In genomic region chr19:2783781-2784145, GRCh38 we compare ENCODE assay signal across 8 cellular contexts. TPM values are rescaled to one million over a fixed set of nuclear protein-coding genes. Genes with fewer than 3 reads are reported as not detected.
DNase-seq lines count a peak whose midpoint lies in the region; ATAC-seq and TF ChIP-seq lines count a peak whose summit lies in the region.

No MANE protein-coding gene starts in this region.

- RAD21 ChIA-PET in HCT116 (lab: Charles Lee; ENCODE audit: low non-redundant PET in 1 of 2, low total read pairs in 2 of 2, uncharacterized antibody in 2 of 2, unreplicated experiment in 2 of 2): no interaction called here

- ATAC-seq in HCT116: no peak
- no peak for ATAC-seq in gastrocnemius medialis
- no peak for ATAC-seq in GM18502 (IDR thresholded peaks at IDR 0.05; ENCODE audit: poor library complexity, unreplicated experiment)
- no peak for ATAC-seq in HG02623 (IDR thresholded peaks at IDR 0.05; ENCODE audit: unreplicated experiment)
- no peak for ATAC-seq in HG02973 (IDR thresholded peaks at IDR 0.05; ENCODE audit: unreplicated experiment)

- TF ChIP-seq RAD21 in HCT116 (IDR thresholded peaks at IDR 0.05; ENCODE audit: low read depth): no peak

- H3K9me2 ChIP-seq in HCT116 (ENCODE audit: insufficient read depth): no peaks in the 10 kb centered on the region

- peaks cover 6% of the 10 kb centered on the region; the same call in 1 of the 2 replicates for H4K20me1 ChIP-seq in HCT116 (ENCODE audit: insufficient read depth)

- H3K4me3 ChIP-seq in HCT116 (replicated peaks in 1 of 2; ENCODE audit: low read depth in 1 of 2, low read length in 2 of 2): peak overlapping the region in 1 of 2 experiments; percentile 84; a peak in 2 of 4 replicates
- H3K4me3 ChIP-seq in SJSA1: peak overlapping the region; percentile 79
- H3K4me3 ChIP-seq in esophagus squamous epithelium: peak overlapping the region; percentile 76 to 100 (median 97)
- peak overlapping the region in 3 of 4 donors; percentile 32 to 97 (median 66) for H3K4me3 ChIP-seq in gastrocnemius medialis

- peaks cover 0 to 16% of the 10 kb centered on the region in 2 experiments; a peak in 1 of 4 replicates for H3K36me3 ChIP-seq in HCT116 (ENCODE audit: control insufficient read depth in 1 of 2, insufficient read depth in 2 of 2, low read length in 2 of 2)
- peaks cover 20% of the 10 kb centered on the region for H3K36me3 ChIP-seq in SJSA1
- peaks cover 0 to 12% (median 0%) of the 10 kb centered on the region in 3 donors for H3K36me3 ChIP-seq in esophagus squamous epithelium
- no peaks in the 10 kb centered on the region for H3K36me3 ChIP-seq in gastrocnemius medialis

- H3K79me2 ChIP-seq in HCT116 (ENCODE audit: insufficient read depth, low read length): peaks cover 79% of the 10 kb centered on the region

- BruUV-seq in HCT116 (replicated peaks; lab: Mats Ljungman, UMichigan): no TSS peak

- DNase-seq in HCT116 (ENCODE audit: low read depth, low spot score) (no peak), SJSA1 (ENCODE audit: low read depth in 1 of 2, low spot score in 2 of 2) (no peak), esophagus squamous epithelium (lab: John Stamatoyannopoulos, UW) (no peak), gastrocnemius medialis (no peak), NCI-H187 treated with DMSO at 0.1 percent for 48 hours (lab: John Stamatoyannopoulos, UW) (no peak)

- H3K9me3 ChIP-seq in HCT116 (ENCODE audit: control insufficient read depth in 1 of 2, insufficient read depth in 1 of 2, low read depth in 1 of 2, low read length in 2 of 2): no peaks in the 10 kb centered on the region
- H3K9me3 ChIP-seq in SJSA1 (replicated peaks): no peaks in the 10 kb centered on the region
- no peaks in the 10 kb centered on the region for H3K9me3 ChIP-seq in esophagus squamous epithelium
- H3K9me3 ChIP-seq in gastrocnemius medialis: no peaks in the 10 kb centered on the region

- peak overlapping the region; percentile 53 for H3K4me2 ChIP-seq in HCT116 (ENCODE audit: low read length)

- H3K27me3 ChIP-seq in HCT116 (ENCODE audit: insufficient read depth, low read length) (no peaks in the 10 kb centered on the region), SJSA1 (replicated peaks) (no peaks in the 10 kb centered on the region), esophagus squamous epithelium (no peaks in the 10 kb centered on the region), gastrocnemius medialis (no peaks in the 10 kb centered on the region)

- WGBS in esophagus squamous epithelium, 2 donors: 73 to 75% methylated on average over 7 of the region's 7 CpGs

- CTCF ChIA-PET in HCT116 (lab: Charles Lee): interaction anchor here (0.9 to 1.1 kb wide), 2 partner anchors 136 to 345 kb away, joined by 3 to 6 read pairs; no protein-coding TSS in a partner anchor

- TF ChIP-seq CTCF in HCT116 (IDR thresholded peaks at IDR 0.05 in 2 of 3, conservative IDR thresholded peaks at IDR 0.05 in 1 of 3; ENCODE audit: borderline replicate concordance in 1 of 3, insufficient read depth in 1 of 3, low read depth in 2 of 3, low read length in 2 of 3) (no peak), esophagus squamous epithelium (IDR thresholded peaks at IDR 0.05) (no peak), gastrocnemius medialis (IDR thresholded peaks at IDR 0.05 in 4 of 5, conservative IDR thresholded peaks at IDR 0.05 in 1 of 5) (no peak)

- H2AFZ ChIP-seq in HCT116 (ENCODE audit: low read depth, low read length, poor library complexity, severe bottlenecking): no peak overlapping the region

- in situ Hi-C loops in gastrocnemius medialis (cut with MboI; ENCODE audit: low sequenced_read_pairs in 4 of 4): no loop called here

- H3K9ac ChIP-seq in HCT116 (ENCODE audit: low read length): peak overlapping the region; percentile 44

- peak overlapping the region; percentile 87 for H3K27ac ChIP-seq in HCT116 (ENCODE audit: low read depth, low read length)
- no peak overlapping the region for H3K27ac ChIP-seq in SJSA1
- H3K27ac ChIP-seq in esophagus squamous epithelium: peak overlapping the region; percentile 88 to 100 (median 99)
- H3K27ac ChIP-seq in gastrocnemius medialis: peak overlapping the region; percentile 86 to 96 (median 93)

- H3K4me1 ChIP-seq in HCT116 (ENCODE audit: control insufficient read depth in 1 of 2, insufficient read depth in 2 of 2, low read length in 2 of 2) (peaks cover 26 to 42% of the 10 kb centered on the region in 2 experiments), SJSA1 (replicated peaks) (peaks cover 21% of the 10 kb centered on the region), esophagus squamous epithelium (peaks cover 32 to 76% (median 38%) of the 10 kb centered on the region in 3 donors), gastrocnemius medialis (peaks cover 55 to 59% of the 10 kb centered on the region in 2 donors)

- intact Hi-C loops in HCT116 (cut with micrococcal nuclease): no loop called here
- intact Hi-C loops in esophagus squamous epithelium (cut with DNase I): no loop called here
- intact Hi-C loops in gastrocnemius medialis (cut with DNase I; ENCODE audit: low total_unique reads): no loop called here

- POLR2A ChIA-PET in HCT116 (lab: Charles Lee): interaction anchor here (1.1 kb wide), 1 partner anchor 308 kb away, joined by 4 read pairs; the partner anchor contains the start of gene GADD45B

- TF ChIP-seq POLR2A in HCT116 (IDR thresholded peaks at IDR 0.05; ENCODE audit: borderline replicate concordance, extremely low read depth, insufficient read depth, insufficient read length) (no peak), esophagus squamous epithelium (IDR thresholded peaks at IDR 0.05) (no peak), gastrocnemius medialis (IDR thresholded peaks at IDR 0.05) (no peak)

TF ChIP-seq in HCT116, 20 proteins besides CTCF, POLR2A, EP300 and RAD21 (continues in another document):
- TF ChIP-seq ZFX (IDR thresholded peaks at IDR 0.05) (no peak), REST (IDR thresholded peaks at IDR 0.05; ENCODE audit: low read depth) (no peak), SRF (IDR thresholded peaks at IDR 0.05; ENCODE audit: low read depth) (no peak), EZH2phosphoT487 (IDR thresholded peaks at IDR 0.05; ENCODE audit: borderline replicate concordance) (no peak), FOSL1 (IDR thresholded peaks at IDR 0.05; ENCODE audit: low read depth) (no peak), YY1 (IDR thresholded peaks at IDR 0.05; ENCODE audit: extremely low read depth, insufficient replicate concordance, low read depth, low read length) (no peak), POLR2AphosphoS5 (IDR thresholded peaks at IDR 0.05; ENCODE audit: low read depth, low read length) (no peak), JUND (IDR thresholded peaks at IDR 0.05) (no peak), CEBPB (IDR thresholded peaks at IDR 0.05; ENCODE audit: low read depth) (no peak), TCF7L2 (IDR thresholded peaks at IDR 0.05; ENCODE audit: borderline replicate concordance, extremely low read depth, insufficient read depth, insufficient read length) (no peak)

RNA-seq across cellular contexts. Expression of gene SGTA, which starts 0.7 kb away (rescaled TPM):
- 109 TPM for total RNA-seq in HCT116 (2021; ENCODE audit: unreplicated experiment)
- polyA plus RNA-seq in HCT116 (2012): 87.8 and 92.7 TPM in 2 replicates
- total RNA-seq in SJSA1 (2014; rRNA removed; shearing (Covaris generic)): 56.5 and 67.0 TPM in 2 replicates
- total RNA-seq in esophagus squamous epithelium: 10 to 100 TPM; 30.6 to 45.0 (median 42.8) TPM
- total RNA-seq in gastrocnemius medialis: 100 to 1,000 TPM in 2 of 4 donors, 10 to 100 TPM in 2; 70.0 to 114 (median 91.2) TPM

RNA-seq across cellular contexts. Expression of gene THOP1, which starts 1.5 kb away (rescaled TPM):
- total RNA-seq in HCT116 (2021; ENCODE audit: unreplicated experiment) (201 TPM), esophagus squamous epithelium (10 to 100 TPM; 57.8 to 88.6 (median 74.7) TPM), gastrocnemius medialis (100 to 1,000 TPM in 1 of 4 donors, 10 to 100 TPM in 3; 31.5 to 114 (median 73.0) TPM)
- 208 and 220 TPM in 2 replicates for polyA plus RNA-seq in HCT116 (2012)
- 146 and 185 TPM in 2 replicates for total RNA-seq in SJSA1 (2014; rRNA removed; shearing (Covaris generic))

RNA-seq across cellular contexts. Expression of gene ZNF554, which starts 35.9 kb away (rescaled TPM):
- total RNA-seq in HCT116 (2021; ENCODE audit: unreplicated experiment) (4.0 TPM), esophagus squamous epithelium (1 to 10 TPM in 3 of 4 donors, under 1 TPM in 1; 0.70 to 5.1 (median 4.0) TPM), gastrocnemius medialis (1 to 10 TPM; 2.1 to 5.3 (median 2.6) TPM)
- 1.8 and 2.4 TPM in 2 replicates for polyA plus RNA-seq in HCT116 (2012)
- 1.7 and 2.7 TPM in 2 replicates for total RNA-seq in SJSA1 (2014; rRNA removed; shearing (Covaris generic))

RNA-seq across cellular contexts. Expression of gene SLC39A3, which starts 43.9 kb away (rescaled TPM):
- total RNA-seq in HCT116 (2021; ENCODE audit: unreplicated experiment): 39.1 TPM
- polyA plus RNA-seq in HCT116 (2012): 34.0 and 43.9 TPM in 2 replicates
- total RNA-seq in SJSA1 (2014; rRNA removed; shearing (Covaris generic)): 67.6 and 74.4 TPM in 2 replicates
- total RNA-seq in esophagus squamous epithelium: 10 to 100 TPM; 14.8 to 22.1 (median 20.7) TPM
- total RNA-seq in gastrocnemius medialis: 10 to 100 TPM; 23.1 to 60.9 (median 27.1) TPM

RNA-seq across cellular contexts. Expression of gene ZNF555, which starts 57.5 kb away (rescaled TPM):
- total RNA-seq in HCT116 (2021; ENCODE audit: unreplicated experiment) (4.5 TPM), esophagus squamous epithelium (1 to 10 TPM; 2.0 to 4.4 (median 2.4) TPM), gastrocnemius medialis (1 to 10 TPM; 1.9 to 5.5 (median 2.7) TPM)
- 1.2 and 2.1 TPM in 2 replicates for polyA plus RNA-seq in HCT116 (2012)
- total RNA-seq in SJSA1 (2014; rRNA removed; shearing (Covaris generic)): 2.9 and 5.2 TPM in 2 replicates
